In genomic region chr2:223956267-223956666, GRCh38 we compare ENCODE assay signal across 8 cellular contexts. TPM values are rescaled to one million over a fixed set of nuclear protein-coding genes. Genes with fewer than 3 reads are reported as not detected.
DNase-seq lines count a peak whose midpoint lies in the region; ATAC-seq and TF ChIP-seq lines count a peak whose summit lies in the region.

No MANE protein-coding gene starts in this region.

- DNase-seq in heart left ventricle = no peak
- no peak for DNase-seq in Right ventricle myocardium superior
- DNase-seq in T-cell = no peak
- DNase-seq in lower lobe of right lung = no peak
- DNase-seq in uterus = no peak
- DNase-seq in SJCRH30 = no peak
- DNase-seq in MV-4-11 (lab: John Stamatoyannopoulos, UW) = no peak
- no peak for DNase-seq in activated CD4-positive, alpha-beta T cell treated with anti-CD3 and anti-CD28 coated beads for 1 hour

- peak overlapping the region; percentile 71 to 77 for H3K27ac Mint-ChIP-seq in T-cell

- 87 to 95% (median 92%) methylated on average over 4 of the region's 4 CpGs for WGBS in heart left ventricle, 4 donors

- TF ChIP-seq CTCF in heart left ventricle (IDR thresholded peaks at IDR 0.05) = no peak
- TF ChIP-seq CTCF in lower lobe of right lung (IDR thresholded peaks at IDR 0.05) = no peak
- no peak for TF ChIP-seq CTCF in uterus (IDR thresholded peaks at IDR 0.05)

- peaks cover 48 to 56% (median 49%) of the 10 kb centered on the region in 3 donors for H3K4me1 Mint-ChIP-seq in T-cell

- no peaks in the 10 kb centered on the region for H3K9me3 Mint-ChIP-seq in T-cell

- peaks cover 19% of the 10 kb centered on the region for H3K36me3 Mint-ChIP-seq in T-cell

- TF ChIP-seq POLR2A in heart left ventricle (IDR thresholded peaks at IDR 0.05) (no peak), uterus (IDR thresholded peaks at IDR 0.05) (no peak)

- H3K27me3 ChIP-seq in heart left ventricle (no peaks in the 10 kb centered on the region), lower lobe of right lung (ENCODE audit: low read depth) (no peaks in the 10 kb centered on the region), uterus (no peaks in the 10 kb centered on the region), SJCRH30 (no peaks in the 10 kb centered on the region)

- ATAC-seq in heart left ventricle (no peak), Right ventricle myocardium superior (ENCODE audit: poor library complexity) (no peak), T-cell (replicated peaks in 1 of 4) (no peak), lower lobe of right lung (no peak)

- H3K9me3 ChIP-seq in heart left ventricle (no peaks in the 10 kb centered on the region), lower lobe of right lung (no peaks in the 10 kb centered on the region), uterus (no peaks in the 10 kb centered on the region), SJCRH30 (replicated peaks) (no peaks in the 10 kb centered on the region)

- POLR2A ChIA-PET in T-cell (lab: Charles Lee) = interaction anchor here in 1 of 2 donors (1.1 kb wide), 1 partner anchor 11 kb away, joined by 3 read pairs; the partner anchor contains the start of gene WDFY1

- H3K27me3 Mint-ChIP-seq in T-cell = no peaks in the 10 kb centered on the region

- H3K4me3 Mint-ChIP-seq in T-cell = peak overlapping the region; percentile 57 to 99 (median 95)

- H3K4me1 ChIP-seq in heart left ventricle (peaks cover 12 to 44% (median 34%) of the 10 kb centered on the region in 12 donors), lower lobe of right lung (peaks cover 48% of the 10 kb centered on the region), uterus (peaks cover 4 to 5% of the 10 kb centered on the region in 2 donors), SJCRH30 (peaks cover 35% of the 10 kb centered on the region)

- H3K36me3 ChIP-seq in heart left ventricle (peaks cover 0 to 18% (median 14%) of the 10 kb centered on the region in 9 donors), lower lobe of right lung (peaks cover 16% of the 10 kb centered on the region), uterus (no peaks in the 10 kb centered on the region), SJCRH30 (peaks cover 19% of the 10 kb centered on the region)

- peak overlapping the region; percentile 53 to 95 (median 84) for H3K27ac ChIP-seq in heart left ventricle
- peak overlapping the region; percentile 84 for H3K27ac ChIP-seq in lower lobe of right lung
- peak overlapping the region; percentile 86 to 95 for H3K27ac ChIP-seq in uterus
- H3K27ac ChIP-seq in SJCRH30 = no peak overlapping the region

- intact Hi-C loops in heart left ventricle (cut with DNase I) = loop anchor here in 3 of 10 donors (2.0 to 5.0 kb wide), 3 partner anchors 229 to 631 kb away; partner anchors contain the start of gene CUL3 (in 2 of the 3)
- intact Hi-C loops in Right ventricle myocardium superior (cut with DNase I) = no loop called here
- intact Hi-C loops in lower lobe of right lung (cut with DNase I) = no loop called here
- intact Hi-C loops in uterus (cut with DNase I; ENCODE audit: low total_unique reads) = no loop called here

- H3K4me3 ChIP-seq in heart left ventricle (peak overlapping the region in 4 of 12 donors; percentile 73 to 95 (median 90)), lower lobe of right lung (no peak overlapping the region), uterus (no peak overlapping the region), SJCRH30 (no peak overlapping the region; the same call in 1 of the 2 replicates)

- CTCF ChIA-PET in T-cell (lab: Charles Lee) = interaction anchor here in 1 of 2 donors (0.6 kb wide), 1 partner anchor 59 kb away, joined by 3 read pairs; no protein-coding TSS in a partner anchor

RNA-seq across cellular contexts. Expression of gene MRPL44, which starts 1.0 kb away (rescaled TPM):
- total RNA-seq in heart left ventricle = 10 to 100 TPM; 33.4 to 54.2 (median 38.2) TPM
- 10 to 100 TPM; 20.7 to 40.4 TPM for polyA plus RNA-seq in heart left ventricle
- 33.9 TPM for total RNA-seq in Right ventricle myocardium superior
- 10 to 100 TPM; 22.4 to 25.3 (median 23.8) TPM for total RNA-seq in T-cell
- 20.7 TPM for total RNA-seq in lower lobe of right lung
- 10 to 100 TPM in 3 of 4 donors, 1 to 10 TPM in 1; 5.9 to 45.3 (median 13.8) TPM for total RNA-seq in uterus
- total RNA-seq in SJCRH30 (2014; rRNA removed; shearing (Covaris generic)) = 55.9 and 58.6 TPM in 2 replicates

RNA-seq across cellular contexts. Expression of gene WDFY1, which starts 11.1 kb away (rescaled TPM):
- total RNA-seq in heart left ventricle = 10 to 100 TPM; 13.2 to 30.5 (median 14.3) TPM
- polyA plus RNA-seq in heart left ventricle = 10 to 100 TPM in 1 of 2 donors, 1 to 10 TPM in 1; 5.6 to 12.7 TPM
- 10.8 TPM for total RNA-seq in Right ventricle myocardium superior
- total RNA-seq in T-cell = 10 to 100 TPM; 27.5 to 45.2 (median 36.6) TPM
- 45.5 TPM for total RNA-seq in lower lobe of right lung
- 100 to 1,000 TPM in 1 of 4 donors, 10 to 100 TPM in 3; 17.2 to 112 (median 39.1) TPM for total RNA-seq in uterus
- total RNA-seq in SJCRH30 (2014; rRNA removed; shearing (Covaris generic)) = 76.8 and 82.0 TPM in 2 replicates
